32 cellular contexts compared by ENCODE assay signal in genomic region chr22:42329504-42329903, GRCh38.
"Had no signal": no experiment of that assay in that cellular context is flagged by ENCODE, and none has a peak within 500 bp of the region (broad histone marks: within the 10 kb centered on the region; RNA-seq: fewer than 3 reads in every experiment).

No MANE protein-coding gene starts in this region.

- H3K4me3 ChIP-seq: esophagus squamous epithelium, gastroesophageal sphincter had no signal

- H3K27ac ChIP-seq: brain microvascular endothelial cell, epithelial cell of prostate, esophagus squamous epithelium, gastroesophageal sphincter, WERI-Rb-1 had no signal

- H3K9me3 ChIP-seq: esophagus squamous epithelium, gastroesophageal sphincter had no signal

- H3K27me3 Mint-ChIP-seq: activated CD4-positive, alpha-beta memory T cell treated with anti-CD3 and anti-CD28 coated beads for 36 hours; activated CD4-positive, alpha-beta T cell treated with anti-CD3 and anti-CD28 coated beads for 36 hours; activated naive CD8-positive, alpha-beta T cell; T-cell had no signal

- H3K27me3 ChIP-seq: gastroesophageal sphincter had no signal

- DNase-seq: activated B cell treated with CpG ODN at 0.5 μM for 24 hours; activated CD4-positive, alpha-beta memory T cell treated with anti-CD3 and anti-CD28 coated beads for 36 hours; activated CD4-positive, alpha-beta T cell treated with anti-CD3 and anti-CD28 coated beads for 36 hours; activated CD4-positive, alpha-beta T cell treated with anti-CD3 and anti-CD28 coated beads, Interleukin-2, amount 10 ng/mL, durations not matched to agents 24 days and 14 days; activated CD4-positive, CD25-positive, alpha-beta regulatory T cell treated with anti-CD3 and anti-CD28 coated beads, Interleukin-2, amount 50 U/mL, for 72 hours; activated CD8-positive, alpha-beta memory T cell treated with anti-CD3 and anti-CD28 coated beads, Interleukin-2, amount 10 ng/mL, durations not matched to agents 7 days and 5 days; activated CD8-positive, alpha-beta memory T cell treated with anti-CD3 and anti-CD28 coated beads, Interleukin-2, amount 50 U/mL, for 4 hours; activated CD8-positive, alpha-beta T cell treated with anti-CD3 and anti-CD28 coated beads, Interleukin-2, amount 10 ng/mL, durations not matched to agents 7 days and 5 days; activated effector memory CD4-positive, alpha-beta T cell treated with Interleukin-2 at 50 U/mL for 16 hours; activated gamma-delta T cell treated with Interleukin-2 at 50 U/mL for 16 hours; activated naive CD4-positive, alpha-beta T cell treated with anti-CD3 and anti-CD28 coated beads, Interleukin-2, amount 50 U/mL, for 16 hours; activated naive CD4-positive, alpha-beta T cell treated with Interleukin-2 at 50 U/mL for 16 hours; activated T-cell treated with anti-CD3 and anti-CD28 coated beads, Interleukin-2, amount 50 U/mL, for 1 hour; activated T-cell treated with anti-CD3 and anti-CD28 coated beads, Interleukin-2, amount 50 U/mL, for 72 hours; amniotic stem cell; anterior cingulate cortex; brain microvascular endothelial cell; cortex of kidney; dermis blood vessel endothelial cell; effector CD8-positive, alpha-beta T cell; esophagus squamous epithelium; foreskin melanocyte; head of caudate nucleus; SW 1271; T-cell; T1000; WERI-Rb-1 had no signal

- H3K36me3 Mint-ChIP-seq: activated CD4-positive, alpha-beta memory T cell treated with anti-CD3 and anti-CD28 coated beads for 36 hours; activated naive CD8-positive, alpha-beta T cell; T-cell had no signal

- H3K27ac Mint-ChIP-seq: activated B cell treated with CpG ODN at 0.5 μM for 24 hours; activated CD4-positive, alpha-beta memory T cell treated with anti-CD3 and anti-CD28 coated beads for 36 hours; activated CD4-positive, alpha-beta T cell treated with anti-CD3 and anti-CD28 coated beads for 36 hours; activated CD4-positive, alpha-beta T cell treated with anti-CD3 and anti-CD28 coated beads, Interleukin-2, amount 10 ng/mL, durations not matched to agents 24 days and 14 days; activated CD8-positive, alpha-beta memory T cell treated with anti-CD3 and anti-CD28 coated beads, Interleukin-2, amount 10 ng/mL, durations not matched to agents 7 days and 5 days; activated CD8-positive, alpha-beta T cell treated with anti-CD3 and anti-CD28 coated beads, Interleukin-2, amount 10 ng/mL, durations not matched to agents 7 days and 5 days; activated naive CD8-positive, alpha-beta T cell; activated T-cell treated with anti-CD3 and anti-CD28 coated beads, Interleukin-2, amount 50 U/mL, for 72 hours; T-cell; T-helper 1 cell treated with Interleukin-12 subunit alpha and Interleukin-12 subunit beta and Interleukin-4 antibody, amounts not matched to agents 30 μg/mL and 1 μg/mL, for 36 hours; T-helper 2 cell treated with Interferon-gamma antibody and Interleukin-4, amounts not matched to agents 5 μg/mL and 100 μg/mL, for 36 hours had no signal

- H3K36me3 ChIP-seq: brain microvascular endothelial cell, esophagus squamous epithelium, gastroesophageal sphincter had no signal

- H3K9me3 Mint-ChIP-seq: activated B cell treated with CpG ODN at 0.5 μM for 24 hours; activated CD4-positive, alpha-beta memory T cell treated with anti-CD3 and anti-CD28 coated beads for 36 hours; activated CD4-positive, alpha-beta T cell treated with anti-CD3 and anti-CD28 coated beads, Interleukin-2, amount 10 ng/mL, durations not matched to agents 24 days and 14 days; T-cell; T-helper 2 cell treated with Interferon-gamma antibody and Interleukin-4, amounts not matched to agents 5 μg/mL and 100 μg/mL, for 36 hours had no signal

- H3K4me3 Mint-ChIP-seq: activated B cell treated with CpG ODN at 0.5 μM for 24 hours; activated CD4-positive, alpha-beta memory T cell treated with anti-CD3 and anti-CD28 coated beads for 36 hours; activated CD4-positive, alpha-beta T cell treated with anti-CD3 and anti-CD28 coated beads for 36 hours; activated CD4-positive, alpha-beta T cell treated with anti-CD3 and anti-CD28 coated beads, Interleukin-2, amount 10 ng/mL, durations not matched to agents 24 days and 14 days; activated CD8-positive, alpha-beta memory T cell treated with anti-CD3 and anti-CD28 coated beads, Interleukin-2, amount 10 ng/mL, durations not matched to agents 7 days and 5 days; activated CD8-positive, alpha-beta T cell treated with anti-CD3 and anti-CD28 coated beads, Interleukin-2, amount 10 ng/mL, durations not matched to agents 7 days and 5 days; activated naive CD8-positive, alpha-beta T cell; activated T-cell treated with anti-CD3 and anti-CD28 coated beads, Interleukin-2, amount 50 U/mL, for 72 hours; T-helper 1 cell treated with Interleukin-12 subunit alpha and Interleukin-12 subunit beta and Interleukin-4 antibody, amounts not matched to agents 30 μg/mL and 1 μg/mL, for 36 hours; T-helper 2 cell treated with Interferon-gamma antibody and Interleukin-4, amounts not matched to agents 5 μg/mL and 100 μg/mL, for 36 hours had no signal
